Comparison of ENCODE assay signal across 22 cellular contexts in the genomic region with DNA sequence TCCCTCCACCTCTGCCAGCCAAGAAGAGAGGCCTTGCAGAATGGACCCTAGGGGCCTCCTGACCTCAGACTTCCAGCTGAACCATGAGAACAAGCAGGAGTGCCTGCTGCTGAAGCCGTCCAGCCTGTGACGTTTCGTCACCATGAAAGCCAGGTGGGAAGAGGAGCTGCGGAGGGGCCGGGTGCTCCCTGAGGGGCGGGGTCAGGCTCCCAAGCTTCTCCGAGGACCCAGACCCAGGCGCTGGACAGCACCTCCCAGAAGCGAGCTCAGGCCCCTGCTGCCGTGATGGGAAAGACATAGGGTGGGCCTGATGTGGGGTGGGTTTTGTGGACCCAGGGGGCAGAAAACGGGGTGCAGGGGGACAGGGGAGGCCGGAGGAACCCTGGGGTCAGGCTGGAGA.
"Had no signal": no experiment of that assay in that cellular context is flagged by ENCODE, and none has a peak within 500 bp of the region (broad histone marks: within the 10 kb centered on the region; RNA-seq: fewer than 3 reads in every experiment).

No MANE protein-coding gene starts in this region.

- ATAC-seq: activated CD8-positive, alpha-beta memory T cell treated with anti-CD3 and anti-CD28 coated beads, Interleukin-2, amount 10 ng/mL, durations not matched to agents 7 days and 5 days; gastroesophageal sphincter; left lobe of liver; lower lobe of right lung; T-cell had no signal

- H3K27ac ChIP-seq: esophagus squamous epithelium, gastroesophageal sphincter, lower lobe of right lung, right atrium auricular region, stomach, suprapubic skin, tibial nerve, uterus, VCaP had no signal

- H3K27me3 ChIP-seq: esophagus squamous epithelium, gastroesophageal sphincter, right atrium auricular region, stomach, suprapubic skin, tibial nerve, uterus had no signal

- H3K4me1 ChIP-seq: esophagus squamous epithelium, gastroesophageal sphincter, lower lobe of right lung, right atrium auricular region, stomach, suprapubic skin, tibial nerve, uterus had no signal

- H3K4me3 ChIP-seq: esophagus squamous epithelium, gastroesophageal sphincter, lower lobe of right lung, right atrium auricular region, stomach, suprapubic skin, tibial nerve, uterus had no signal

- H3K36me3 ChIP-seq: esophagus squamous epithelium, gastroesophageal sphincter, lower lobe of right lung, right atrium auricular region, stomach, suprapubic skin, tibial nerve, uterus had no signal

- DNase-seq: activated CD4-positive, alpha-beta T cell treated with anti-CD3 and anti-CD28 coated beads, Interleukin-2, amount 10 ng/mL, durations not matched to agents 7 days and 5 days; activated CD4-positive, CD25-positive, alpha-beta regulatory T cell treated with anti-CD3 and anti-CD28 coated beads, Interleukin-2, amount 50 U/mL, for 72 hours; activated CD8-positive, alpha-beta memory T cell treated with anti-CD3 and anti-CD28 coated beads, Interleukin-2, amount 10 ng/mL, durations not matched to agents 7 days and 5 days; activated naive CD4-positive, alpha-beta T cell treated with Interleukin-2 at 50 U/mL for 16 hours; activated naive CD8-positive, alpha-beta T cell treated with anti-CD3 and anti-CD28 coated beads for 36 hours; activated T-cell treated with anti-CD3 and anti-CD28 coated beads for 4 hours; effector memory CD4-positive, alpha-beta T cell; esophagus squamous epithelium; hypothalamus; lower lobe of right lung; mesendoderm; naive B cell; stimulated activated CD4-positive, alpha-beta T cell treated with anti-CD3 and anti-CD28 coated beads, Interleukin-1b, Interleukin-23, amount 100 ng/mL, for 48 hours; stomach; T-cell; uterus had no signal
